ENCODE assay signal across 22 cellular contexts in the genomic region with DNA sequence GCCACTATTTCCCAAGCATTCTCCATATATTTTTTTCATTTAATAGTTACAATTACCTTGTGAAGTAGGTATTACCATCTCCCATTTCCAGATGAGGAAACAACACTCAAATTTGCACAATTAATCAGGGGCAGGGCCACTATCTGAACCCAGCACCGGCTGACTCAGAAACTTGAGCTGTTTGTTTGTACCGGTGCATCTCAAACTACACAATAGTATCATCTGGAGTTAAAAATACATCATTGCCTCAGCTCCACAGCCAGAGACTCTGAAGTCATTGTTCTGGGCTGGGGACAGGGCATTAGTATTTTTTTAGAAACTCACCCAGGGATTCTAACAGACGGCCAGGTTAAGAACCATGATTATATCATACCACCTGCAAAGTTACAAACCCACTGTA.
"Had no signal": no experiment of that assay in that cellular context is flagged by ENCODE, and none has a peak within 500 bp of the region (broad histone marks: within the 10 kb centered on the region; RNA-seq: fewer than 3 reads in every experiment).

No MANE protein-coding gene starts in this region.

- H3K27ac ChIP-seq: body of pancreas, pancreas, right lobe of liver, transverse colon, VCaP had no signal

- H3K27me3 ChIP-seq: body of pancreas, pancreas, right lobe of liver, transverse colon had no signal

- DNase-seq: activated CD4-positive, alpha-beta T cell treated with anti-CD3 and anti-CD28 coated beads for 1 hour; activated CD4-positive, alpha-beta T cell treated with anti-CD3 and anti-CD28 coated beads, Interleukin-2, amount 50 U/mL, for 1 hour; activated CD8-positive, alpha-beta T cell treated with anti-CD3 and anti-CD28 coated beads, Interleukin-2, amount 10 ng/mL, durations not matched to agents 7 days and 5 days; activated gamma-delta T cell treated with Interleukin-2 at 50 U/mL for 16 hours; activated T-cell treated with anti-CD3 and anti-CD28 coated beads, Interleukin-2, amount 50 U/mL, for 1 hour; anterior cingulate cortex; body of pancreas; caudate nucleus; dermis blood vessel endothelial cell; effector CD8-positive, alpha-beta T cell; foreskin melanocyte; glutamatergic neuron; hypothalamus; mesenchymal stem cell; nephron progenitor cell; pancreas; right lobe of liver; stimulated activated CD4-positive, alpha-beta T cell treated with anti-CD3 and anti-CD28 coated beads, Interleukin-15, amount 100 ng/mL, for 24 hours; transverse colon had no signal

- H3K4me1 ChIP-seq: body of pancreas, pancreas, right lobe of liver, transverse colon had no signal

- H3K36me3 ChIP-seq: pancreas, right lobe of liver, transverse colon had no signal

- ATAC-seq: activated CD8-positive, alpha-beta T cell treated with anti-CD3 and anti-CD28 coated beads, Interleukin-2, amount 10 ng/mL, durations not matched to agents 7 days and 5 days; body of pancreas; pancreas; right lobe of liver; stimulated activated memory B cell treated with anti-CD40 and anti-IgM and Interleukin-4, amounts not matched to agents 10 μg/mL and 1 μg/mL and 100 μg/mL, for 72 hours had no signal

- H3K9me3 ChIP-seq: body of pancreas, pancreas, right lobe of liver, transverse colon had no signal

- H3K4me3 ChIP-seq: body of pancreas, pancreas, right lobe of liver, smooth muscle cell, transverse colon had no signal
